In genomic region chr13:23578411-23579071, GRCh38 we compare ENCODE assay signal across 8 cellular contexts. TPM values are rescaled to one million over a fixed set of nuclear protein-coding genes. Genes with fewer than 3 reads are reported as not detected.
DNase-seq lines count a peak whose midpoint lies in the region; ATAC-seq and TF ChIP-seq lines count a peak whose summit lies in the region.

No MANE protein-coding gene starts in this region.

- POLR2A ChIA-PET in PC-3 (lab: Charles Lee; ENCODE audit: unreplicated experiment), result interaction anchor here (0.5 kb wide), 2 partner anchors 15 to 110 kb away, joined by 4 to 9 read pairs; no protein-coding TSS in a partner anchor

- peak overlapping the region in 9 of 11 experiments; percentile 25 to 63 (median 52); a peak in 13 of 22 replicates for H3K27ac ChIP-seq in BLaER1 treated with 17β-estradiol and CSF1 and Interleukin-3, amounts not matched to agents 10 nM and 100 nM
- peak overlapping the region; percentile 75 for H3K27ac ChIP-seq in PC-3 (ENCODE audit: low read length)

- no peaks in the 10 kb centered on the region for H3K36me3 ChIP-seq in BLaER1 treated with 17β-estradiol and CSF1 and Interleukin-3, amounts not matched to agents 10 nM and 100 nM
- H3K36me3 ChIP-seq in PC-3 (ENCODE audit: low read depth, low read length), result no peaks in the 10 kb centered on the region

- peak overlapping the region; percentile 61 to 88 (median 82) for H3K4me3 ChIP-seq in BLaER1 treated with 17β-estradiol and CSF1 and Interleukin-3, amounts not matched to agents 10 nM and 100 nM
- H3K4me3 ChIP-seq in PC-3 (ENCODE audit: low read length), result peak overlapping the region; percentile 82

- peaks cover 14% of the 10 kb centered on the region for H3K27me3 Mint-ChIP-seq in neural crest cell (ENCODE audit: low read depth)

- peaks cover 57% of the 10 kb centered on the region for H3K4me1 Mint-ChIP-seq in neural crest cell

- H3K9me3 Mint-ChIP-seq in neural crest cell, result no peaks in the 10 kb centered on the region

- peak overlapping the region; percentile 56 to 79 (median 73) for H3K9ac ChIP-seq in BLaER1 treated with 17β-estradiol and CSF1 and Interleukin-3, amounts not matched to agents 10 nM and 100 nM
- H3K9ac ChIP-seq in PC-3 (ENCODE audit: low read length), result peak overlapping the region; percentile 78

- intact Hi-C loops in PC-3 (cut with micrococcal nuclease), result loop anchor here (2.0 kb wide), 2 partner anchors 136 to 292 kb away; no protein-coding TSS in a partner anchor

- CTCF ChIA-PET in PC-3 (lab: Charles Lee), result no interaction called here

- no peaks in the 10 kb centered on the region for H3K79me2 ChIP-seq in PC-3 (ENCODE audit: low read length)

- no peaks in the 10 kb centered on the region for H3K9me2 ChIP-seq in PC-3 (replicated peaks; ENCODE audit: low read length)

- peaks cover 21 to 31% (median 27%) of the 10 kb centered on the region in 11 experiments for H3K27me3 ChIP-seq in BLaER1 treated with 17β-estradiol and CSF1 and Interleukin-3, amounts not matched to agents 10 nM and 100 nM
- H3K27me3 ChIP-seq in PC-3 (ENCODE audit: low read length), result no peaks in the 10 kb centered on the region

- peak overlapping the region; percentile 87 for H2AFZ ChIP-seq in PC-3 (ENCODE audit: low read length)

- no peak overlapping the region for H3K27ac Mint-ChIP-seq in neural crest cell (ENCODE audit: unreplicated experiment)

- H3K4me3 Mint-ChIP-seq in neural crest cell, result peak overlapping the region; percentile 85

- H3K36me3 Mint-ChIP-seq in neural crest cell (ENCODE audit: low read depth), result peaks cover 2% of the 10 kb centered on the region

- no peaks in the 10 kb centered on the region for H3K9me3 ChIP-seq in BLaER1 treated with 17β-estradiol and CSF1 and Interleukin-3, amounts not matched to agents 10 nM and 100 nM (replicated peaks in 1 of 11)
- H3K9me3 ChIP-seq in PC-3 (ENCODE audit: low read length), result no peaks in the 10 kb centered on the region

- TF ChIP-seq CTCF in PC-3 (conservative IDR thresholded peaks at IDR 0.05; ENCODE audit: low read depth, low read length) (peak; percentile 70), neural crest cell (conservative IDR thresholded peaks at IDR 0.05) (peak; percentile 69)

- H4K20me1 ChIP-seq in BLaER1 treated with 17β-estradiol and CSF1 and Interleukin-3, amounts not matched to agents 10 nM and 100 nM, result peaks cover 0 to 5% (median 0%) of the 10 kb centered on the region in 11 experiments; a peak in 2 of 22 replicates
- H4K20me1 ChIP-seq in PC-3 (ENCODE audit: low read length), result no peaks in the 10 kb centered on the region

- peak; percentile 69 for ATAC-seq in HG03432 (IDR thresholded peaks at IDR 0.05; ENCODE audit: unreplicated experiment)
- ATAC-seq in PC-3, result peak; percentile 73

- peaks cover 0 to 14% (median 9%) of the 10 kb centered on the region in 10 experiments; a peak in 9 of 20 replicates for H3K4me1 ChIP-seq in BLaER1 treated with 17β-estradiol and CSF1 and Interleukin-3, amounts not matched to agents 10 nM and 100 nM
- peaks cover 12% of the 10 kb centered on the region; the same call in 1 of the 2 replicates for H3K4me1 ChIP-seq in PC-3 (ENCODE audit: insufficient read depth, low read length)

- peak overlapping the region; percentile 98 to 100 (median 99) for H3K4me2 ChIP-seq in BLaER1 treated with 17β-estradiol and CSF1 and Interleukin-3, amounts not matched to agents 10 nM and 100 nM
- peak overlapping the region; percentile 77 for H3K4me2 ChIP-seq in PC-3 (ENCODE audit: low read length)

- BruUV-seq in PC-3 (replicated peaks; lab: Mats Ljungman, UMichigan), result no TSS peak

- no peaks in the 10 kb centered on the region for H3F3A ChIP-seq in PC-3 (ENCODE audit: low read length, unreplicated experiment)

- DNase-seq in GM19240 (ENCODE audit: insufficient read length, low spot score) (peak; percentile 9), PC-3 (peak; percentile 72), activated T-helper 1 cell treated with Interleukin-2 at 50 U/mL for 16 hours (ENCODE audit: low read depth) (peak; percentile 44), fibroblast of the conjunctiva (ENCODE audit: low read depth) (peak; percentile 38), neural crest cell (ENCODE audit: low read depth, low spot score) (peak; percentile 51), stromal cell of bone marrow (ENCODE audit: low read depth) (peak; percentile 36)

RNA-seq across cellular contexts. Expression of gene TNFRSF19, which starts 8.3 kb away (rescaled TPM):
- 4.7 and 6.1 TPM in 2 replicates for total RNA-seq in PC-3 (2014; rRNA removed)
- total RNA-seq in neural crest cell, result 74.8 and 76.1 TPM in 2 replicates

Comparison
In these comparisons a context has a peak if more than half of its experiments do, and no peak if none do; other contexts are left out.
1. Peak in every context shown above with its lines: DNase-seq, ATAC-seq, H3K4me3 ChIP-seq and H3K27ac ChIP-seq.
2. DNase-seq: peak in every context shown above with its lines; median percentile 72 in PC-3; 51 in neural crest cell; 44 in activated T-helper 1 cell treated with Interleukin-2 at 50 U/mL for 16 hours; 38 in fibroblast of the conjunctiva; 36 in stromal cell of bone marrow; 9 in GM19240.
3. RNA of gene TNFRSF19, which starts 8.3 kb away (total RNA-seq): 74.8 to 76.1 TPM in neural crest cell; 4.7 to 6.1 TPM in PC-3; every median in the first group is over 10 times any median in the second.